In genomic region chr20:37364013-37364926, GRCh38 we compare ENCODE assay signal across 1 cellular context.
A peak's percentile ranks its signal among the peaks of the same experiment; 100 is the strongest.
TF ChIP-seq lines count a peak whose summit lies in the region.

No MANE protein-coding gene starts in this region.

TF ChIP-seq in HepG2, 621 proteins besides CTCF, POLR2A, EP300 and RAD21 (continued from another document):
- peak; percentile 27; the same call in 1 of the 2 replicates for TF ChIP-seq ZNF17 (CRISPR knock-in tag; IDR thresholded peaks at IDR 0.05)
- TF ChIP-seq ZNF768 (CRISPR knock-in tag; IDR thresholded peaks at IDR 0.05), result peak; percentile 78
- 0 out of 2 replicates have a peak, but pooled peaks have one; percentile 14 for TF ChIP-seq ZNF687 (CRISPR knock-in tag; IDR thresholded peaks at IDR 0.05)
